In genomic region chr14:21476925-21477681, GRCh38 we compare ENCODE assay signal across 1 cellular context.
A peak's percentile ranks its signal among the peaks of the same experiment; 100 is the strongest.
TF ChIP-seq lines count a peak whose summit lies in the region.

Gene RAB2B (minus strand): TSS chr14:21476959. CDS start chr14:21476872, 87 bp downstream.
Gene TOX4 (plus strand): TSS chr14:21477195. CDS start chr14:21477279, 84 bp downstream.

TF ChIP-seq in SK-N-SH, 30 proteins besides CTCF, POLR2A, EP300 and RAD21 (continued from another document):
- TF ChIP-seq ZBTB33 (IDR thresholded peaks at IDR 0.05; ENCODE audit: borderline replicate concordance, low read depth): 0 out of 2 replicates have a peak, but pooled peaks have one; percentile 44
- TF ChIP-seq MEF2A (IDR thresholded peaks at IDR 0.05; ENCODE audit: borderline replicate concordance, low read depth): no peak
- TF ChIP-seq ELF1 (IDR thresholded peaks at IDR 0.05): peak; percentile 86
- TF ChIP-seq GATA2 (CRISPR knock-in tag; IDR thresholded peaks at IDR 0.05): peak; percentile 59; the same call in 1 of the 2 replicates
- peak; percentile 48; the same call in 1 of the 2 replicates for TF ChIP-seq YY1 (IDR thresholded peaks at IDR 0.05; ENCODE audit: low read depth)
- TF ChIP-seq TCF12 (IDR thresholded peaks at IDR 0.05): peak; percentile 30; the same call in 1 of the 2 replicates
- TF ChIP-seq USF2 (IDR thresholded peaks at IDR 0.05; ENCODE audit: borderline replicate concordance, low read depth, low read length): no peak
- TF ChIP-seq POLR2AphosphoS5 (IDR thresholded peaks at IDR 0.05; ENCODE audit: low read depth, low read length): peak; percentile 83
- TF ChIP-seq GABPA (IDR thresholded peaks at IDR 0.05; ENCODE audit: low read depth): peak; percentile 89
- TF ChIP-seq RFX5 (IDR thresholded peaks at IDR 0.05; ENCODE audit: low read length): peak; percentile 69; the same call in 1 of the 2 replicates
- TF ChIP-seq MXI1 (IDR thresholded peaks at IDR 0.05; ENCODE audit: low read depth, low read length): peak; percentile 71; the same call in 1 of the 2 replicates
- peak; percentile 16; the same call in 1 of the 2 replicates for TF ChIP-seq SMC3 (IDR thresholded peaks at IDR 0.05; ENCODE audit: low read depth, low read length)
